Comparison of ENCODE assay signal across 17 cellular contexts in genomic region chr2:72813841-72814240, GRCh38. TPM values are rescaled to one million over a fixed set of nuclear protein-coding genes. Genes with fewer than 3 reads are reported as not detected.
DNase-seq lines count a peak whose midpoint lies in the region; ATAC-seq and TF ChIP-seq lines count a peak whose summit lies in the region.
"Had no signal": no experiment of that assay in that cellular context is flagged by ENCODE, and none has a peak within 500 bp of the region (broad histone marks: within the 10 kb centered on the region; RNA-seq: fewer than 3 reads in every experiment).

No MANE protein-coding gene starts in this region.

- peaks cover 3% of the 10 kb centered on the region for H3K9me3 ChIP-seq in GM23248 (ENCODE audit: low read depth)
- no peaks in the 10 kb centered on the region for H3K9me3 ChIP-seq in testis

- no peaks in the 10 kb centered on the region for H3F3A ChIP-seq in GM23248 (ENCODE audit: insufficient read depth)

- TF ChIP-seq CTCF in astrocyte of the spinal cord (IDR thresholded peaks at IDR 0.05; ENCODE audit: low read depth, low read length) (no peak), fibroblast of the aortic adventitia (IDR thresholded peaks at IDR 0.05; ENCODE audit: insufficient read depth, low read length) (no peak), testis (IDR thresholded peaks at IDR 0.05) (no peak)

- H3K4me3 ChIP-seq in GM23248 (no peak overlapping the region), astrocyte of the spinal cord (ENCODE audit: low read depth, low read length) (no peak overlapping the region), fibroblast of the aortic adventitia (ENCODE audit: low read depth, low read length) (no peak overlapping the region), testis (no peak overlapping the region)
- H3K4me3 ChIP-seq: SJCRH30 had no signal

- WGBS in GM23248 (ENCODE audit: low coverage in 1 of 2, low lambda C conversion rate in 2 of 2, missing lambda C conversion rate in 2 of 2), 2 experiments, result 65 to 81% methylated on average over 2 of the region's 2 CpGs
- 32 to 37% methylated on average over 2 of the region's 2 CpGs for WGBS in testis, 2 donors

- DNase-seq in GM23248, result peak; percentile 47
- peak; percentile 15 for DNase-seq in astrocyte of the spinal cord (ENCODE audit: low read depth, low spot score)
- peak; percentile 33 for DNase-seq in fibroblast of the aortic adventitia (ENCODE audit: low read depth)
- DNase-seq in myocyte (ENCODE audit: low read depth), result peak; percentile 61
- DNase-seq in NCI-H187 (lab: John Stamatoyannopoulos, UW), result no peak
- no peak for DNase-seq in testis
- DNase-seq in NCI-H226, result no peak
- DNase-seq: activated CD4-positive, alpha-beta T cell treated with anti-CD3 and anti-CD28 coated beads for 36 hours; activated CD8-positive, alpha-beta memory T cell treated with anti-CD3 and anti-CD28 coated beads, Interleukin-2, amount 50 U/mL, for 48 hours; activated naive CD4-positive, alpha-beta T cell treated with Interleukin-2 at 50 U/mL for 16 hours; DMS153; Karpas-422; natural killer cell; NCI-H146; SJCRH30; T-helper 9 cell had no signal

- H3K4me1 ChIP-seq in GM23248 (ENCODE audit: insufficient read depth) (peaks cover 8% of the 10 kb centered on the region; the same call in 1 of the 2 replicates), testis (no peaks in the 10 kb centered on the region)
- H3K4me1 ChIP-seq: SJCRH30 had no signal

- no peak overlapping the region for H3K4me2 ChIP-seq in GM23248 (ENCODE audit: unreplicated experiment)

- intact Hi-C loops in testis (cut with DNase I; ENCODE audit: low total_unique reads), result no loop called here

- no peaks in the 10 kb centered on the region for H3K9me2 ChIP-seq in GM23248 (ENCODE audit: insufficient read depth)

- H4K20me1 ChIP-seq in GM23248 (ENCODE audit: insufficient read depth), result no peaks in the 10 kb centered on the region; the same call in 1 of the 2 replicates

- no peak for ATAC-seq in GM18867 (IDR thresholded peaks at IDR 0.05; ENCODE audit: unreplicated experiment)
- ATAC-seq: activated CD4-positive, alpha-beta T cell treated with anti-CD3 and anti-CD28 coated beads for 36 hours; natural killer cell had no signal

- TF ChIP-seq POLR2A in testis (IDR thresholded peaks at IDR 0.05), result no peak

- no peak overlapping the region for H3K9ac ChIP-seq in GM23248

- H3K36me3 ChIP-seq in GM23248 (ENCODE audit: low read depth) (no peaks in the 10 kb centered on the region), testis (ENCODE audit: low read depth, missing control alignments) (no peaks in the 10 kb centered on the region)

- H3K27me3 ChIP-seq in GM23248 (replicated peaks; ENCODE audit: insufficient read depth) (no peaks in the 10 kb centered on the region), testis (no peaks in the 10 kb centered on the region)
- H3K27me3 ChIP-seq: SJCRH30 had no signal

- no peak overlapping the region for H2AFZ ChIP-seq in GM23248

- peaks cover 86% of the 10 kb centered on the region for H3K79me2 ChIP-seq in GM23248 (ENCODE audit: insufficient read depth)

- no peak overlapping the region for H3K27ac ChIP-seq in GM23248
- no peak overlapping the region for H3K27ac ChIP-seq in testis
- H3K27ac ChIP-seq: SJCRH30 had no signal

- in situ Hi-C loops in GM23248 (cut with MboI), result no loop called here
- in situ Hi-C loops in astrocyte of the spinal cord (cut with HindIII; ENCODE audit: low sequenced_read_pairs), result no loop called here

RNA-seq across cellular contexts. Expression of gene EXOC6B, which starts 12.0 kb away (rescaled TPM):
- total RNA-seq in GM23248 (2014; rRNA removed; shearing (Covaris generic)), result 18.3 and 20.7 TPM in 2 replicates
- polyA plus RNA-seq in GM23248 (2016; fragmentation: Nextera tagmentation; extraction: Ambion mirVana), result 8.9 and 9.0 TPM in 2 replicates
- total RNA-seq in fibroblast of the aortic adventitia (ENCODE audit: low replicate concordance), result 28.4 and 30.2 TPM in 2 replicates
- 15.4 and 17.7 TPM in 2 replicates for total RNA-seq in myocyte
- 12.2 TPM for polyA plus RNA-seq in myocyte (2012)
- 10 to 100 TPM; 27.7 to 45.2 TPM for total RNA-seq in testis
- polyA plus RNA-seq in testis (ENCODE audit: insufficient read depth, low read depth, low replicate concordance), result 31.7 TPM

Comparison
In these comparisons a context has a peak if more than half of its experiments do, and no peak if none do; other contexts are left out.
1. DNase-seq: peak in GM23248 (single experiment), astrocyte of the spinal cord (single experiment), fibroblast of the aortic adventitia (single experiment) and myocyte (single experiment); none in NCI-H187 (0 of 2), testis (single experiment) and NCI-H226 (single experiment).